In genomic region chr6:107600111-107600510, GRCh38 we compare ENCODE assay signal across 1 cellular context.
TF ChIP-seq lines count a peak whose summit lies in the region.

No MANE protein-coding gene starts in this region.

TF ChIP-seq in GM23338, 12 proteins besides CTCF, POLR2A, EP300 and RAD21 (continued from another document):
- TF ChIP-seq ZNF462 (CRISPR knock-in tag; IDR thresholded peaks at IDR 0.05) = 0 out of 2 replicates have a peak, but pooled peaks have one; percentile 26
